21 cellular contexts compared by ENCODE assay signal in the genomic region with DNA sequence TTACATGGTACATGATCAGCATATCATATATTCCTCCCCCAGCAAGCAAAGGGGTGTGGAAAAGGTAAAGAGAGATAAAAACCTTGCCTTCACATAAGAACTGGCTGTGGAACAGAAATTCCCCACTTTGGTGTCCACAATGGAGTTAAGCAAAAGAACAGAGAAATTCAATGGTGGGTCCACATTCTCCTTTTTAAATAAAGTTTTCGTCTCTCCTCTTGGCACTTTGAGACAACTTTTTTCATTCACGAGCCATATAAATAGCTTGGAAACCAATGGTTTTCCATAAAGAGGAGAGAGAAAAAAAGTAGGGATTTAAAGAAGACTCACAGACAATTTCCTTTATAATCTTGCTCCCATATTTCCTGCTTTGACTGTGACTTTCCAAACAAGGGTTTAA.
DNase-seq lines count a peak whose midpoint lies in the region; ATAC-seq, FAIRE-seq and TF ChIP-seq lines count a peak whose summit lies in the region.
"Had no signal": no experiment of that assay in that cellular context is flagged by ENCODE, and none has a peak within 500 bp of the region (broad histone marks: within the 10 kb centered on the region; RNA-seq: fewer than 3 reads in every experiment).

No MANE protein-coding gene starts in this region.

- H3K27me3 ChIP-seq in astrocyte (ENCODE audit: insufficient read depth, low read length) (no peaks in the 10 kb centered on the region), psoas muscle (ENCODE audit: insufficient read depth in 3 of 3, low read length in 2 of 3) (no peaks in the 10 kb centered on the region)
- H3K27me3 ChIP-seq: body of pancreas, tibial nerve had no signal

- peak overlapping the region; percentile 64 for H3K4me2 ChIP-seq in astrocyte (ENCODE audit: low read length)

- peaks cover 90% of the 10 kb centered on the region for H3K79me2 ChIP-seq in astrocyte (ENCODE audit: insufficient read depth, low read length)

- H3K36me3 Mint-ChIP-seq in activated CD4-positive, alpha-beta T cell treated with anti-CD3 and anti-CD28 coated beads for 36 hours (ENCODE audit: low read depth) = peaks cover 9% of the 10 kb centered on the region
- peaks cover 17% of the 10 kb centered on the region for H3K36me3 Mint-ChIP-seq in HFFc6 (ENCODE audit: low read depth)
- peaks cover 5% of the 10 kb centered on the region for H3K36me3 Mint-ChIP-seq in astrocyte (ENCODE audit: low read depth, unreplicated experiment)
- peaks cover 2% of the 10 kb centered on the region for H3K36me3 Mint-ChIP-seq in osteocyte (ENCODE audit: unreplicated experiment)

- no peaks in the 10 kb centered on the region for H3K9me3 Mint-ChIP-seq in activated CD4-positive, alpha-beta T cell treated with anti-CD3 and anti-CD28 coated beads for 36 hours (ENCODE audit: low read depth)
- H3K9me3 Mint-ChIP-seq in HFFc6 (no peaks in the 10 kb centered on the region), astrocyte (ENCODE audit: unreplicated experiment) (no peaks in the 10 kb centered on the region), osteocyte (ENCODE audit: unreplicated experiment) (no peaks in the 10 kb centered on the region)
- H3K9me3 Mint-ChIP-seq: dendritic cell treated with granulocyte-macrophage colony-stimulating factor and Interleukin-4, amounts not matched to agents 40 ng/mL and 50 ng/mL, for 4 days; immature natural killer cell had no signal

- peaks cover 47% of the 10 kb centered on the region for H3K4me1 Mint-ChIP-seq in activated CD4-positive, alpha-beta T cell treated with anti-CD3 and anti-CD28 coated beads for 36 hours
- H3K4me1 Mint-ChIP-seq in HFFc6 (ENCODE audit: low read depth) = peaks cover 93% of the 10 kb centered on the region
- peaks cover 77% of the 10 kb centered on the region for H3K4me1 Mint-ChIP-seq in astrocyte (ENCODE audit: low read depth, unreplicated experiment)
- peaks cover 78% of the 10 kb centered on the region for H3K4me1 Mint-ChIP-seq in osteocyte (ENCODE audit: unreplicated experiment)

- FAIRE-seq in astrocyte (lab: Jason Lieb, UNC) = no peak
- FAIRE-seq: A204.1, small intestine had no signal

- H3K27me3 Mint-ChIP-seq in activated CD4-positive, alpha-beta T cell treated with anti-CD3 and anti-CD28 coated beads for 36 hours = no peaks in the 10 kb centered on the region
- H3K27me3 Mint-ChIP-seq in HFFc6 (ENCODE audit: insufficient read depth) (no peaks in the 10 kb centered on the region; the same call in 1 of the 2 replicates), astrocyte (ENCODE audit: low read depth, unreplicated experiment) (no peaks in the 10 kb centered on the region), osteocyte (ENCODE audit: unreplicated experiment) (no peaks in the 10 kb centered on the region)
- H3K27me3 Mint-ChIP-seq: dendritic cell treated with granulocyte-macrophage colony-stimulating factor and Interleukin-4, amounts not matched to agents 40 ng/mL and 50 ng/mL, for 4 days had no signal

- no peak for DNase-seq in activated CD4-positive, alpha-beta T cell treated with anti-CD3 and anti-CD28 coated beads for 36 hours
- no peak for DNase-seq in activated CD4-positive, alpha-beta T cell treated with anti-CD3 and anti-CD28 coated beads for 48 hours
- DNase-seq in HFFc6 = no peak
- no peak for DNase-seq in astrocyte (ENCODE audit: low read depth)
- no peak for DNase-seq in osteocyte (ENCODE audit: extremely low spot score, unreplicated experiment)
- no peak for DNase-seq in ecto neural progenitor cell (ENCODE audit: low spot score)
- no peak for DNase-seq in psoas muscle
- DNase-seq in NOMO-1 treated with DMSO at 0.1 percent for 48 hours (lab: John Stamatoyannopoulos, UW; ENCODE audit: unreplicated experiment) = no peak
- DNase-seq: activated CD4-positive, alpha-beta T cell treated with anti-CD3 and anti-CD28 coated beads, Interleukin-2, amount 50 U/mL, for 4 hours; activated gamma-delta T cell; body of pancreas; immature natural killer cell; lower lobe of right lung; NCI-H2081 treated with DMSO at 0.1 percent for 48 hours; NCI-H510A treated with DMSO at 0.1 percent for 48 hours; small intestine had no signal

- ATAC-seq in activated CD4-positive, alpha-beta T cell treated with anti-CD3 and anti-CD28 coated beads for 36 hours = no peak
- ATAC-seq in psoas muscle = no peak
- ATAC-seq: body of pancreas, lower lobe of right lung had no signal

- H3K27ac ChIP-seq in astrocyte (ENCODE audit: low read depth, low read length) (peak overlapping the region; percentile 68), psoas muscle (no peak overlapping the region)
- H3K27ac ChIP-seq: body of pancreas, C4-2B, lower lobe of right lung, tibial nerve had no signal

- H3K9me3 ChIP-seq in astrocyte (ENCODE audit: insufficient read depth, low read depth, low read length) (no peaks in the 10 kb centered on the region), psoas muscle (no peaks in the 10 kb centered on the region)
- H3K9me3 ChIP-seq: body of pancreas, lower lobe of right lung, tibial nerve had no signal

- H3K27ac Mint-ChIP-seq in activated CD4-positive, alpha-beta T cell treated with anti-CD3 and anti-CD28 coated beads for 36 hours = peak overlapping the region; percentile 75
- peak overlapping the region; percentile 93 for H3K27ac Mint-ChIP-seq in HFFc6
- H3K27ac Mint-ChIP-seq in astrocyte (ENCODE audit: unreplicated experiment) = peak overlapping the region; percentile 95
- peak overlapping the region; percentile 86 for H3K27ac Mint-ChIP-seq in osteocyte (ENCODE audit: unreplicated experiment)
- H3K27ac Mint-ChIP-seq: dendritic cell treated with granulocyte-macrophage colony-stimulating factor and Interleukin-4, amounts not matched to agents 40 ng/mL and 50 ng/mL, for 4 days; progenitor cell of endocrine pancreas had no signal

- peak overlapping the region; percentile 66 for H3K9ac ChIP-seq in astrocyte (ENCODE audit: low read length)

- H3K36me3 ChIP-seq in astrocyte (ENCODE audit: insufficient read depth, low read length) (peaks cover 7% of the 10 kb centered on the region), psoas muscle (ENCODE audit: insufficient read depth in 1 of 2, low read depth in 1 of 2) (no peaks in the 10 kb centered on the region)
- H3K36me3 ChIP-seq: lower lobe of right lung, tibial nerve had no signal

- POLR2A ChIA-PET in activated CD4-positive, alpha-beta T cell treated with anti-CD3 and anti-CD28 coated beads for 36 hours (lab: Charles Lee) = no interaction called here

- 72 to 85% (median 83%) methylated on average over 2 of the region's 2 CpGs for WGBS in psoas muscle, 3 donors

- no peak overlapping the region for H3K4me3 Mint-ChIP-seq in activated CD4-positive, alpha-beta T cell treated with anti-CD3 and anti-CD28 coated beads for 36 hours
- H3K4me3 Mint-ChIP-seq in HFFc6 = peak overlapping the region; percentile 68
- peak overlapping the region; percentile 67 for H3K4me3 Mint-ChIP-seq in astrocyte (ENCODE audit: unreplicated experiment)
- peak overlapping the region; percentile 7 for H3K4me3 Mint-ChIP-seq in osteocyte (ENCODE audit: unreplicated experiment)
- H3K4me3 Mint-ChIP-seq: dendritic cell treated with granulocyte-macrophage colony-stimulating factor and Interleukin-4, amounts not matched to agents 40 ng/mL and 50 ng/mL, for 4 days; immature natural killer cell had no signal

- CTCF ChIA-PET in activated CD4-positive, alpha-beta T cell treated with anti-CD3 and anti-CD28 coated beads for 36 hours (lab: Charles Lee) = interaction anchor here (1.6 to 2.1 kb wide), 2 partner anchors 13 to 153 kb away, joined by 4 to 5 read pairs; no protein-coding TSS in a partner anchor

- no peaks in the 10 kb centered on the region for H4K20me1 ChIP-seq in astrocyte (ENCODE audit: insufficient read depth, low read length)

- TF ChIP-seq CTCF in HFFc6 (IDR thresholded peaks at IDR 0.05) (no peak), astrocyte (IDR thresholded peaks at IDR 0.05; ENCODE audit: insufficient read depth, low read depth, low read length) (no peak), osteocyte (IDR thresholded peaks at IDR 0.05) (no peak), psoas muscle (IDR thresholded peaks at IDR 0.05) (no peak)

- H2AFZ ChIP-seq in astrocyte (ENCODE audit: low read depth, low read length) = no peak overlapping the region

- H3K4me3 ChIP-seq in astrocyte (ENCODE audit: insufficient read depth, low read depth, low read length) = no peak overlapping the region
- no peak overlapping the region for H3K4me3 ChIP-seq in psoas muscle
- H3K4me3 ChIP-seq: body of pancreas, lower lobe of right lung, tibial nerve had no signal

- H3K4me1 ChIP-seq in astrocyte (ENCODE audit: insufficient read depth, low read length) (peaks cover 41% of the 10 kb centered on the region), psoas muscle (no peaks in the 10 kb centered on the region)
- H3K4me1 ChIP-seq: body of pancreas had no signal

- intact Hi-C loops in activated CD4-positive, alpha-beta T cell treated with anti-CD3 and anti-CD28 coated beads for 36 hours (cut with DNase I, micrococcal nuclease) = loop anchor here in 1 of 2 experiments (2.0 kb wide), 2 partner anchors 92 to 152 kb away; no protein-coding TSS in a partner anchor
- intact Hi-C loops in psoas muscle (cut with DNase I) = no loop called here
